ENCODE assay signal across 13 cellular contexts in the genomic region with DNA sequence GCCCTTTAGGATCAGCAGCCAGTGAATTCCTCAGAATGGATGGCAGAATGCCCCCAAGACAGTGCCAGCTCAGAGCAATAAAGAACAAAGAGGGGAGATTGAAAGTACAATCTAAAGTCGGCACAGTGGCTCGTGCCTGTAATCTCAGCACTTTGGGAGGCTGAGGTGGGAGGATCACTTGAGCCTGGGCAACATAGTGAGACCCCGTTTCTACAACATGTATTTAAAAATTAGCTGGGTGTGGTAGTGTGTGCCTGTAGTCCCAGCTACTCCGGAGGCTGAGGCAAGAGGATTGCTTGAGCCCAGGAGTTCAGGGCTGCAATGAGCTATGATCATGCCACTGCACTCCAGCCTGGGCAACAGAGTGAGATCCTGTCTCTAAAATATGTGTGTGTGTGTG. TPM values are rescaled to one million over a fixed set of nuclear protein-coding genes. Genes with fewer than 3 reads are reported as not detected.
DNase-seq lines count a peak whose midpoint lies in the region; ATAC-seq, FAIRE-seq and TF ChIP-seq lines count a peak whose summit lies in the region.
"Not testable (repeated sequence)": the region's sequence is repeated elsewhere in the genome, so short reads cannot be mapped to it uniquely, and the experiment has no call there.
"Had no signal": no experiment of that assay in that cellular context is flagged by ENCODE, and none has a peak within 500 bp of the region (broad histone marks: within the 10 kb centered on the region; RNA-seq: fewer than 3 reads in every experiment).

No MANE protein-coding gene starts in this region.

- H2AFZ ChIP-seq in K562 (ENCODE audit: low read depth, low read length); HepG2 (ENCODE audit: low read length): not testable (repeated sequence)

- not testable (repeated sequence) for BruUV-seq in K562 (replicated peaks; lab: Mats Ljungman, UMichigan); HepG2 (replicated peaks; lab: Mats Ljungman, UMichigan)

- WGBS in K562 (ENCODE audit: insufficient coverage, low coverage, missing lambda C conversion rate) = 7% methylated on average over 3 of the region's 4 CpGs
- WGBS in HepG2 (ENCODE audit: low lambda C conversion rate) = 11% methylated on average over 4 of the region's 4 CpGs
- WGBS in testis, 2 donors = 46 to 59% methylated on average over 4 of the region's 4 CpGs

- intact Hi-C loops in K562 (cut with micrococcal nuclease); dendritic cell treated with granulocyte-macrophage colony-stimulating factor and Interleukin-4, amounts not matched to agents 40 ng/mL and 50 ng/mL, for 4 days (cut with micrococcal nuclease); HepG2 (cut with micrococcal nuclease; ENCODE audit: unreplicated experiment): not testable (repeated sequence)
- intact Hi-C loops in testis (cut with DNase I; ENCODE audit: low total_unique reads) = loop anchor here (5.0 kb wide), 1 partner anchor 111 kb away; no protein-coding TSS in a partner anchor

- H4K20me1 ChIP-seq in K562 (replicated peaks; ENCODE audit: control insufficient read depth, insufficient read depth, low read length); HepG2 (ENCODE audit: insufficient read depth, low read length): not testable (repeated sequence)

- not testable (repeated sequence) for H3K4me2 ChIP-seq in K562 (ENCODE audit: insufficient read depth, low read length); HepG2 (ENCODE audit: low read depth, low read length)

- H3K27me3 ChIP-seq in K562 (ENCODE audit: control insufficient read depth in 2 of 2, insufficient read depth in 2 of 2, low read length in 2 of 2) = peaks cover 0 to 22% of the 10 kb centered on the region in 2 experiments; a peak in 2 of 5 replicates
- peaks cover 6 to 37% of the 10 kb centered on the region in 2 experiments; a peak in 4 of 5 replicates for H3K27me3 ChIP-seq in HepG2 (ENCODE audit: control insufficient read depth in 1 of 2, insufficient read depth in 2 of 2, low read length in 2 of 2)
- H3K27me3 ChIP-seq in testis = not testable (repeated sequence)

- ATAC-seq in K562; HepG2; naive B cell (ENCODE audit: low read depth in 2 of 2): not testable (repeated sequence)

- TF ChIP-seq EP300 in K562 (IDR thresholded peaks at IDR 0.05; ENCODE audit: low read length); HepG2 (IDR thresholded peaks at IDR 0.05; ENCODE audit: low read depth in 2 of 2, low read length in 2 of 2); HepG2 (CRISPR knock-in tag; IDR thresholded peaks at IDR 0.05; ENCODE audit: borderline replicate concordance): not testable (repeated sequence)

- H3K79me2 ChIP-seq in K562 (ENCODE audit: control insufficient read depth, insufficient read depth, low read length); HepG2 (ENCODE audit: insufficient read depth, low read length): not testable (repeated sequence)

- H3K9me1 ChIP-seq in K562 (ENCODE audit: control insufficient read depth, insufficient read depth, low read length) = not testable (repeated sequence)

- H3K9me3 ChIP-seq in HEK293 (ENCODE audit: control insufficient read depth, insufficient read depth, low read depth, low read length); K562 (replicated peaks; ENCODE audit: control insufficient read depth, insufficient read depth, low read depth, low read length); HepG2 (ENCODE audit: low read length); testis: not testable (repeated sequence)

- DNase-seq in K562 (ENCODE audit: extremely low read depth in 1 of 4, low spot score in 3 of 4); HepG2 (ENCODE audit: low spot score); naive B cell; testis: not testable (repeated sequence)

- POLR2A ChIA-PET in HEK293 (lab: Yijun Ruan, JAX) (interaction anchor here (0.6 kb wide), 1 partner anchor 116 kb away, joined by 5 read pairs; no protein-coding TSS in a partner anchor), K562 (lab: Yijun Ruan, JAX) (interaction anchor here (0.6 to 1.4 kb wide), 2 partner anchors 121 to 548 kb away, joined by 3 to 5 read pairs; no protein-coding TSS in a partner anchor), HepG2 (lab: Yijun Ruan, JAX) (interaction anchor here (0.6 kb wide), 1 partner anchor 125 kb away, joined by 4 read pairs; no protein-coding TSS in a partner anchor)

- H3K9me3 Mint-ChIP-seq in dendritic cell treated with granulocyte-macrophage colony-stimulating factor and Interleukin-4, amounts not matched to agents 40 ng/mL and 50 ng/mL, for 4 days; naive B cell: not testable (repeated sequence)

- H3K27ac ChIP-seq in HEK293 (ENCODE audit: extremely low read depth, low read depth, low read length); K562 (ENCODE audit: extremely low read depth, low read depth, low read length); HepG2 (ENCODE audit: extremely low read length, insufficient read depth, low read length): not testable (repeated sequence)
- peak overlapping the region; percentile 45 to 48 for H3K27ac ChIP-seq in testis

- H3K27ac Mint-ChIP-seq in dendritic cell treated with granulocyte-macrophage colony-stimulating factor and Interleukin-4, amounts not matched to agents 40 ng/mL and 50 ng/mL, for 4 days = peak overlapping the region; percentile 20
- H3K27ac Mint-ChIP-seq in naive B cell = peak overlapping the region; percentile 28 to 88 (median 58)

- peaks cover 25% of the 10 kb centered on the region for H3K4me1 Mint-ChIP-seq in dendritic cell treated with granulocyte-macrophage colony-stimulating factor and Interleukin-4, amounts not matched to agents 40 ng/mL and 50 ng/mL, for 4 days (ENCODE audit: low read depth)
- peaks cover 22 to 50% (median 29%) of the 10 kb centered on the region in 3 donors for H3K4me1 Mint-ChIP-seq in naive B cell

- not testable (repeated sequence) for H3K4me3 Mint-ChIP-seq in dendritic cell treated with granulocyte-macrophage colony-stimulating factor and Interleukin-4, amounts not matched to agents 40 ng/mL and 50 ng/mL, for 4 days; naive B cell

- not testable (repeated sequence) for H3K36me3 ChIP-seq in HEK293 (ENCODE audit: control insufficient read depth in 2 of 2, insufficient read depth in 1 of 2, low read length in 2 of 2); K562 (ENCODE audit: control insufficient read depth, insufficient read depth, low read length); HepG2 (replicated peaks in 1 of 2; ENCODE audit: control insufficient read depth in 1 of 2, insufficient read depth in 2 of 2, low read length in 2 of 2); testis (ENCODE audit: low read depth, missing control alignments)

- H3K36me3 Mint-ChIP-seq in dendritic cell treated with granulocyte-macrophage colony-stimulating factor and Interleukin-4, amounts not matched to agents 40 ng/mL and 50 ng/mL, for 4 days (ENCODE audit: low read depth); naive B cell: not testable (repeated sequence)

- not testable (repeated sequence) for H3K27me3 Mint-ChIP-seq in dendritic cell treated with granulocyte-macrophage colony-stimulating factor and Interleukin-4, amounts not matched to agents 40 ng/mL and 50 ng/mL, for 4 days; naive B cell

- FAIRE-seq in K562 (lab: Jason Lieb, UNC); HepG2 (lab: Jason Lieb, UNC): not testable (repeated sequence)

- H3K4me1 ChIP-seq in HEK293 (ENCODE audit: control insufficient read depth, insufficient read depth, low read length); K562 (replicated peaks in 1 of 2; ENCODE audit: control insufficient read depth in 2 of 2, insufficient read depth in 2 of 2, low read length in 2 of 2): not testable (repeated sequence)
- H3K4me1 ChIP-seq in HepG2 (ENCODE audit: insufficient read depth, low read length) = peaks cover 17% of the 10 kb centered on the region
- peaks cover 30% of the 10 kb centered on the region for H3K4me1 ChIP-seq in testis

- not testable (repeated sequence) for TF ChIP-seq RAD21 in K562 (CRISPR knock-in tag; conservative IDR thresholded peaks at IDR 0.05 in 1 of 2, IDR thresholded peaks at IDR 0.05 in 1 of 2); HepG2 (CRISPR knock-in tag; IDR thresholded peaks at IDR 0.05)

- TF ChIP-seq CTCF in HEK293 (tag by site-specific recombination; IDR thresholded peaks at IDR 0.05); K562 (IDR thresholded peaks at IDR 0.05 in 2 of 3, conservative IDR thresholded peaks at IDR 0.05 in 1 of 3; ENCODE audit: insufficient read depth in 2 of 3, low read depth in 1 of 3, low read length in 3 of 3); HepG2 (CRISPR knock-in tag; IDR thresholded peaks at IDR 0.05); testis (IDR thresholded peaks at IDR 0.05): not testable (repeated sequence)

- CTCF ChIA-PET in HEK293 (lab: Yijun Ruan, JAX) (interaction anchor here (1.0 to 5.6 kb wide), 6 partner anchors 10 to 118 kb away, joined by 3 to 46 read pairs (median 5); no protein-coding TSS in a partner anchor), HepG2 (lab: Yijun Ruan, JAX; ENCODE audit: low intra/inter-chr PET ratio, low total read pairs) (interaction anchor here (4.8 kb wide), 1 partner anchor 114 kb away, joined by 210 read pairs; no protein-coding TSS in a partner anchor)
- CTCF ChIA-PET in K562 (lab: Yijun Ruan, JAX; ENCODE audit: low intra/inter-chr PET ratio) = not testable (repeated sequence)

- not testable (repeated sequence) for TF ChIP-seq POLR2A in K562 (conservative IDR thresholded peaks at IDR 0.05); HepG2 (IDR thresholded peaks at IDR 0.05; ENCODE audit: insufficient read depth in 1 of 2, low read depth in 2 of 2, low read length in 2 of 2); testis (IDR thresholded peaks at IDR 0.05)

- H3K4me3 ChIP-seq in HEK293 (ENCODE audit: low read depth, low read length); K562; HepG2 (replicated peaks in 1 of 3; ENCODE audit: insufficient read depth in 1 of 3, low read depth in 2 of 3, low read length in 3 of 3): not testable (repeated sequence)
- H3K4me3 ChIP-seq in testis = peak overlapping the region; percentile 10 to 60

- in situ Hi-C loops in K562 (cut with MboI) = not testable (repeated sequence)
- in situ Hi-C loops in HepG2 (cut with HindIII; ENCODE audit: extremely low pct_ligation_motif_present, low pct_unique_long_range_greater_than_20kb) = loop anchor here (5.0 kb wide), 2 partner anchors 116 to 471 kb away; no protein-coding TSS in a partner anchor

- not testable (repeated sequence) for H3K9ac ChIP-seq in K562 (ENCODE audit: insufficient read depth in 1 of 2, low read depth in 2 of 2, low read length in 2 of 2); HepG2 (ENCODE audit: insufficient read depth, low read depth, low read length)

RNA-seq across cellular contexts. Expression of gene PRND, which starts 1.8 kb away (rescaled TPM):
- not detected in 2 replicates for total RNA-seq in K562 (2011; cell fraction: chromatin; rRNA removed; ENCODE audit: low replicate concordance)
- not detected in 2 replicates for total RNA-seq in K562 (2011; cell fraction: nucleolus; rRNA removed)
- total RNA-seq in K562 (2011; cell fraction: nucleoplasm; rRNA removed) = not detected in 2 replicates
- total RNA-seq in K562 (2014; rRNA removed) = not detected in 2 replicates
- total RNA-seq in K562 (2014; rRNA removed; fragmentation: Illumina TruSeq; extraction: Trizol) = not detected in 2 replicates
- not detected in 2 replicates for total RNA-seq in K562 (2015; rRNA removed; fragmentation: Illumina TruSeq; extraction: Trizol)
- total RNA-seq in K562 (2021) = not detected in 2 replicates
- polyA plus RNA-seq in K562 (2011; rRNA removed) = not detected in 2 replicates
- not detected in 2 replicates for polyA plus RNA-seq in K562 (2011; cell fraction: cytosol; rRNA removed)
- polyA plus RNA-seq in K562 (2011; cell fraction: nucleus; rRNA removed) = not detected in 2 replicates
- not detected in 2 replicates for polyA plus RNA-seq in K562 (2012)
- not detected in 2 replicates for polyA plus RNA-seq in K562 (2014; fragmentation: Illumina TruSeq; extraction: Trizol)
- polyA plus RNA-seq in K562 (2014; fragmentation: Nextera tagmentation; extraction: Ambion mirVana) = not detected
- polyA plus RNA-seq in K562 (2014; rRNA removed) = not detected in 2 replicates
- polyA minus RNA-seq in K562 (2011; rRNA and poly(A)+ RNA removed) = not detected in 2 replicates
- not detected in 2 replicates for polyA minus RNA-seq in K562 (2011; cell fraction: cytosol; rRNA and poly(A)+ RNA removed)
- not detected in 2 replicates for polyA minus RNA-seq in K562 (2011; cell fraction: nucleus; rRNA and poly(A)+ RNA removed)
- not detected in 2 replicates for total RNA-seq in HepG2 (2016; rRNA removed; fragmentation: Illumina TruSeq; extraction: Trizol)
- total RNA-seq in HepG2 (2016; cell fraction: cytosol; rRNA removed; fragmentation: Illumina TruSeq; extraction: Trizol; ENCODE audit: low read depth) = not detected in 2 replicates
- not detected in 2 replicates for total RNA-seq in HepG2 (2016; cell fraction: insoluble cytoplasmic fraction; rRNA removed; fragmentation: Illumina TruSeq; extraction: Trizol)
- total RNA-seq in HepG2 (2016; cell fraction: membrane; rRNA removed; fragmentation: Illumina TruSeq; extraction: Trizol) = not detected in 2 replicates
- total RNA-seq in HepG2 (2016; cell fraction: nucleus; rRNA removed; fragmentation: Illumina TruSeq; extraction: Trizol) = not detected in 2 replicates
- polyA plus RNA-seq in HepG2 (2011; rRNA removed) = not detected in 2 replicates
- not detected in 2 replicates for polyA plus RNA-seq in HepG2 (2011; cell fraction: cytosol; rRNA removed)
- not detected in 2 replicates for polyA plus RNA-seq in HepG2 (2011; cell fraction: nucleus; rRNA removed)
- polyA plus RNA-seq in HepG2 (2012) = not detected in 2 replicates
- polyA plus RNA-seq in HepG2 (2016; cell fraction: cytosol; fragmentation: Illumina TruSeq; extraction: Trizol; ENCODE audit: low read depth) = not detected in 2 replicates
- polyA plus RNA-seq in HepG2 (2016; cell fraction: insoluble cytoplasmic fraction; fragmentation: Illumina TruSeq; extraction: Trizol; ENCODE audit: low read depth) = not detected in 2 replicates
- not detected in 2 replicates for polyA plus RNA-seq in HepG2 (2016; cell fraction: membrane; fragmentation: Illumina TruSeq; extraction: Trizol; ENCODE audit: low read depth)
- not detected in 2 replicates for polyA plus RNA-seq in HepG2 (2016; cell fraction: nucleus; fragmentation: Illumina TruSeq; extraction: Trizol; ENCODE audit: insufficient read depth, low read depth)
- polyA minus RNA-seq in HepG2 (2011; rRNA and poly(A)+ RNA removed; ENCODE audit: low replicate concordance) = not detected in 2 replicates
- not detected in 2 replicates for polyA minus RNA-seq in HepG2 (2011; cell fraction: cytosol; rRNA and poly(A)+ RNA removed)
- not detected in 2 replicates for polyA minus RNA-seq in HepG2 (2011; cell fraction: nucleus; rRNA and poly(A)+ RNA removed)
- under 1 TPM in 1 of 6 donors, not detected in 5; 0.25 TPM for polyA plus RNA-seq in naive B cell (ENCODE audit: low read depth in 6 of 6)
- 100 to 1,000 TPM; 431 to 729 TPM for total RNA-seq in testis
- polyA plus RNA-seq in testis (ENCODE audit: insufficient read depth, low read depth, low replicate concordance) = 147 TPM
- total RNA-seq: B cell; Caco-2; Calu3; CD4-positive, alpha-beta T cell; CD8-positive, alpha-beta T cell had no signal
- polyA plus RNA-seq: A549, BJ had no signal

RNA-seq across cellular contexts. Expression of gene PRNP, which starts 37.3 kb away (rescaled TPM):
- 21.4 and 25.0 TPM in 2 replicates for total RNA-seq in K562 (2011; cell fraction: chromatin; rRNA removed; ENCODE audit: low replicate concordance)
- 34.3 and 42.7 TPM in 2 replicates for total RNA-seq in K562 (2011; cell fraction: nucleolus; rRNA removed)
- 32.1 and 39.8 TPM in 2 replicates for total RNA-seq in K562 (2011; cell fraction: nucleoplasm; rRNA removed)
- total RNA-seq in K562 (2014; rRNA removed) = 19.1 and 19.3 TPM in 2 replicates
- 23.2 and 25.3 TPM in 2 replicates for total RNA-seq in K562 (2014; rRNA removed; fragmentation: Illumina TruSeq; extraction: Trizol)
- 15.3 and 16.3 TPM in 2 replicates for total RNA-seq in K562 (2015; rRNA removed; fragmentation: Illumina TruSeq; extraction: Trizol)
- total RNA-seq in K562 (2021) = 20.6 and 22.0 TPM in 2 replicates
- polyA plus RNA-seq in K562 (2011; rRNA removed) = 30.4 and 47.9 TPM in 2 replicates
- 32.2 and 37.3 TPM in 2 replicates for polyA plus RNA-seq in K562 (2011; cell fraction: cytosol; rRNA removed)
- polyA plus RNA-seq in K562 (2011; cell fraction: nucleus; rRNA removed) = 17.5 and 25.7 TPM in 2 replicates
- polyA plus RNA-seq in K562 (2012) = 17.7 and 35.2 TPM in 2 replicates
- 26.2 and 30.3 TPM in 2 replicates for polyA plus RNA-seq in K562 (2014; fragmentation: Illumina TruSeq; extraction: Trizol)
- polyA plus RNA-seq in K562 (2014; fragmentation: Nextera tagmentation; extraction: Ambion mirVana) = 1 to 10 TPM; 7.5 to 8.1 TPM
- polyA plus RNA-seq in K562 (2014; rRNA removed) = 24.0 and 25.5 TPM in 2 replicates
- polyA minus RNA-seq in K562 (2011; rRNA and poly(A)+ RNA removed) = 33.1 and 42.5 TPM in 2 replicates
- polyA minus RNA-seq in K562 (2011; cell fraction: cytosol; rRNA and poly(A)+ RNA removed) = 17.5 and 28.5 TPM in 2 replicates
- 5.8 and 15.0 TPM in 2 replicates for polyA minus RNA-seq in K562 (2011; cell fraction: nucleus; rRNA and poly(A)+ RNA removed)
- total RNA-seq in HepG2 (2016; rRNA removed; fragmentation: Illumina TruSeq; extraction: Trizol) = 49.5 and 90.2 TPM in 2 replicates
- 13.4 and 13.5 TPM in 2 replicates for total RNA-seq in HepG2 (2016; cell fraction: cytosol; rRNA removed; fragmentation: Illumina TruSeq; extraction: Trizol; ENCODE audit: low read depth)
- total RNA-seq in HepG2 (2016; cell fraction: insoluble cytoplasmic fraction; rRNA removed; fragmentation: Illumina TruSeq; extraction: Trizol) = 46.2 and 90.7 TPM in 2 replicates
- total RNA-seq in HepG2 (2016; cell fraction: membrane; rRNA removed; fragmentation: Illumina TruSeq; extraction: Trizol) = 34.2 and 39.7 TPM in 2 replicates
- total RNA-seq in HepG2 (2016; cell fraction: nucleus; rRNA removed; fragmentation: Illumina TruSeq; extraction: Trizol) = 74.6 and 91.1 TPM in 2 replicates
- 176 and 203 TPM in 2 replicates for polyA plus RNA-seq in HepG2 (2011; rRNA removed)
- 188 and 194 TPM in 2 replicates for polyA plus RNA-seq in HepG2 (2011; cell fraction: cytosol; rRNA removed)
- 48.0 and 50.3 TPM in 2 replicates for polyA plus RNA-seq in HepG2 (2011; cell fraction: nucleus; rRNA removed)
- polyA plus RNA-seq in HepG2 (2012) = 103 and 105 TPM in 2 replicates
- 10.8 and 11.8 TPM in 2 replicates for polyA plus RNA-seq in HepG2 (2016; cell fraction: cytosol; fragmentation: Illumina TruSeq; extraction: Trizol; ENCODE audit: low read depth)
- polyA plus RNA-seq in HepG2 (2016; cell fraction: insoluble cytoplasmic fraction; fragmentation: Illumina TruSeq; extraction: Trizol; ENCODE audit: low read depth) = 56.4 and 59.5 TPM in 2 replicates
- polyA plus RNA-seq in HepG2 (2016; cell fraction: membrane; fragmentation: Illumina TruSeq; extraction: Trizol; ENCODE audit: low read depth) = 24.0 and 24.5 TPM in 2 replicates
- polyA plus RNA-seq in HepG2 (2016; cell fraction: nucleus; fragmentation: Illumina TruSeq; extraction: Trizol; ENCODE audit: insufficient read depth, low read depth) = 131 and 138 TPM in 2 replicates
- 95.4 and 192 TPM in 2 replicates for polyA minus RNA-seq in HepG2 (2011; rRNA and poly(A)+ RNA removed; ENCODE audit: low replicate concordance)
- 126 and 147 TPM in 2 replicates for polyA minus RNA-seq in HepG2 (2011; cell fraction: cytosol; rRNA and poly(A)+ RNA removed)
- 25.6 and 36.6 TPM in 2 replicates for polyA minus RNA-seq in HepG2 (2011; cell fraction: nucleus; rRNA and poly(A)+ RNA removed)
- polyA plus RNA-seq in naive B cell (ENCODE audit: low read depth in 6 of 6) = 100 to 1,000 TPM in 1 of 6 donors, 10 to 100 TPM in 5; 78.0 to 151 (median 86.2) TPM
- 100 to 1,000 TPM; 126 to 238 TPM for total RNA-seq in testis
- polyA plus RNA-seq in testis (ENCODE audit: insufficient read depth, low read depth, low replicate concordance) = 171 TPM

Comparison
In these comparisons a context has a peak if more than half of its experiments do, and no peak if none do; other contexts are left out.
1. RNA of gene PRND, which starts 1.8 kb away (polyA plus RNA-seq): 147 TPM in testis (single experiment); 0.25 TPM in naive B cell, not detected in K562 and not detected in HepG2; every median in the first group is over 100 times any median in the second.